Comparison of ENCODE assay signal across 1 cellular context in genomic region chr2:80852079-80852807, GRCh38.
TF ChIP-seq lines count a peak whose summit lies in the region.

No MANE protein-coding gene starts in this region.

TF ChIP-seq in HCT116, 20 proteins besides CTCF, POLR2A, EP300 and RAD21 (continued from another document):
- TF ChIP-seq REST (IDR thresholded peaks at IDR 0.05; ENCODE audit: low read depth) (no peak), YY1 (IDR thresholded peaks at IDR 0.05; ENCODE audit: extremely low read depth, insufficient replicate concordance, low read depth, low read length) (no peak), ATF3 (IDR thresholded peaks at IDR 0.05) (no peak), TCF7L2 (IDR thresholded peaks at IDR 0.05; ENCODE audit: borderline replicate concordance, extremely low read depth, insufficient read depth, insufficient read length) (no peak), SP1 (IDR thresholded peaks at IDR 0.05; ENCODE audit: low read depth) (no peak), EZH2phosphoT487 (IDR thresholded peaks at IDR 0.05; ENCODE audit: borderline replicate concordance) (no peak), ZNF274 (IDR thresholded peaks at IDR 0.05; ENCODE audit: low read depth, low read length) (no peak), EGR1 (IDR thresholded peaks at IDR 0.05; ENCODE audit: low read depth) (no peak), CEBPB (IDR thresholded peaks at IDR 0.05; ENCODE audit: low read depth) (no peak), SRF (IDR thresholded peaks at IDR 0.05; ENCODE audit: low read depth) (no peak), CBX3 (IDR thresholded peaks at IDR 0.05; ENCODE audit: low read depth) (no peak), ELF1 (IDR thresholded peaks at IDR 0.05; ENCODE audit: borderline replicate concordance, low read depth) (no peak), ZBTB33 (IDR thresholded peaks at IDR 0.05; ENCODE audit: extremely low read depth, insufficient replicate concordance, low read length) (no peak), ZFX (IDR thresholded peaks at IDR 0.05) (no peak), POLR2AphosphoS5 (IDR thresholded peaks at IDR 0.05; ENCODE audit: low read depth, low read length) (no peak), SIN3A (IDR thresholded peaks at IDR 0.05; ENCODE audit: low read depth) (no peak)
